13 cellular contexts compared by ENCODE assay signal in genomic region chr2:133346654-133347053, GRCh38.
DNase-seq lines count a peak whose midpoint lies in the region; ATAC-seq, FAIRE-seq and TF ChIP-seq lines count a peak whose summit lies in the region.
"Had no signal": no experiment of that assay in that cellular context is flagged by ENCODE, and none has a peak within 500 bp of the region (broad histone marks: within the 10 kb centered on the region; RNA-seq: fewer than 3 reads in every experiment).

No MANE protein-coding gene starts in this region.

- ATAC-seq in stimulated activated naive B cell treated with anti-CD40 and anti-IgM and Interleukin-4, amounts not matched to agents 10 μg/mL and 1 μg/mL and 100 μg/mL, for 72 hours (replicated peaks), result no peak
- ATAC-seq in GM21737 (IDR thresholded peaks at IDR 0.05; ENCODE audit: unreplicated experiment), result no peak
- ATAC-seq: activated T-cell treated with anti-CD3 and anti-CD28 coated beads, Interleukin-2, amount 50 U/mL, for 4 hours had no signal

- peaks cover 0 to 3% of the 10 kb centered on the region in 2 donors for H3K9me3 Mint-ChIP-seq in stimulated activated naive B cell treated with anti-CD40 and anti-IgM and Interleukin-4, amounts not matched to agents 10 μg/mL and 1 μg/mL and 100 μg/mL, for 72 hours
- H3K9me3 Mint-ChIP-seq: activated T-cell treated with anti-CD3 and anti-CD28 coated beads, Interleukin-2, amount 50 U/mL, for 4 hours; nephron had no signal

- no peaks in the 10 kb centered on the region for H3K36me3 Mint-ChIP-seq in stimulated activated naive B cell treated with anti-CD40 and anti-IgM and Interleukin-4, amounts not matched to agents 10 μg/mL and 1 μg/mL and 100 μg/mL, for 72 hours

- H3K4me1 Mint-ChIP-seq in stimulated activated naive B cell treated with anti-CD40 and anti-IgM and Interleukin-4, amounts not matched to agents 10 μg/mL and 1 μg/mL and 100 μg/mL, for 72 hours, result no peaks in the 10 kb centered on the region
- H3K4me1 Mint-ChIP-seq: nephron had no signal

- no peak overlapping the region for H3K4me3 Mint-ChIP-seq in stimulated activated naive B cell treated with anti-CD40 and anti-IgM and Interleukin-4, amounts not matched to agents 10 μg/mL and 1 μg/mL and 100 μg/mL, for 72 hours
- H3K4me3 Mint-ChIP-seq: activated T-cell treated with anti-CD3 and anti-CD28 coated beads, Interleukin-2, amount 50 U/mL, for 4 hours; nephron had no signal

- TF ChIP-seq CTCF in retinal pigment epithelial cell (conservative IDR thresholded peaks at IDR 0.05; ENCODE audit: low read depth, low read length), result no peak

- H3K4me3 ChIP-seq in retinal pigment epithelial cell (ENCODE audit: low read length), result no peak overlapping the region
- H3K4me3 ChIP-seq: left ventricle myocardium inferior had no signal

- peak; percentile 40 for FAIRE-seq in RCC 7860 (lab: Jason Lieb, UNC)

- H3K27ac Mint-ChIP-seq in stimulated activated naive B cell treated with anti-CD40 and anti-IgM and Interleukin-4, amounts not matched to agents 10 μg/mL and 1 μg/mL and 100 μg/mL, for 72 hours, result no peak overlapping the region
- H3K27ac Mint-ChIP-seq: nephron had no signal

- DNase-seq in Daoy (ENCODE audit: low read depth) (peak; percentile 43), RCC 7860 (ENCODE audit: low spot score) (peak; percentile 68), fibroblast of gingiva (ENCODE audit: low read depth) (peak; percentile 4), retinal pigment epithelial cell (ENCODE audit: low read depth) (peak; percentile 4), COLO668 (lab: John Stamatoyannopoulos, UW; ENCODE audit: unreplicated experiment) (no peak)
- DNase-seq in stimulated activated naive B cell treated with anti-CD40 and anti-IgM and Interleukin-4, amounts not matched to agents 10 μg/mL and 1 μg/mL and 100 μg/mL, for 72 hours, result no peak
- DNase-seq: activated CD4-positive, alpha-beta T cell treated with anti-CD3 and anti-CD28 coated beads for 1 hour; activated T-cell treated with anti-CD3 and anti-CD28 coated beads, Interleukin-2, amount 50 U/mL, for 4 hours; head of caudate nucleus; left ventricle myocardium inferior; NCI-H2029 treated with DMSO at 0.1 percent for 48 hours had no signal

- no peaks in the 10 kb centered on the region for H3K27me3 Mint-ChIP-seq in stimulated activated naive B cell treated with anti-CD40 and anti-IgM and Interleukin-4, amounts not matched to agents 10 μg/mL and 1 μg/mL and 100 μg/mL, for 72 hours

Comparison
In these comparisons a context has a peak if more than half of its experiments do, and no peak if none do; other contexts are left out.
1. DNase-seq: peak in Daoy (single experiment), RCC 7860 (single experiment), fibroblast of gingiva (single experiment) and retinal pigment epithelial cell (single experiment); none in COLO668 (single experiment) and stimulated activated naive B cell treated with anti-CD40 and anti-IgM and Interleukin-4, amounts not matched to agents 10 μg/mL and 1 μg/mL and 100 μg/mL, for 72 hours (single experiment).